ENCODE assay signal across 2 cellular contexts in the genomic region with DNA sequence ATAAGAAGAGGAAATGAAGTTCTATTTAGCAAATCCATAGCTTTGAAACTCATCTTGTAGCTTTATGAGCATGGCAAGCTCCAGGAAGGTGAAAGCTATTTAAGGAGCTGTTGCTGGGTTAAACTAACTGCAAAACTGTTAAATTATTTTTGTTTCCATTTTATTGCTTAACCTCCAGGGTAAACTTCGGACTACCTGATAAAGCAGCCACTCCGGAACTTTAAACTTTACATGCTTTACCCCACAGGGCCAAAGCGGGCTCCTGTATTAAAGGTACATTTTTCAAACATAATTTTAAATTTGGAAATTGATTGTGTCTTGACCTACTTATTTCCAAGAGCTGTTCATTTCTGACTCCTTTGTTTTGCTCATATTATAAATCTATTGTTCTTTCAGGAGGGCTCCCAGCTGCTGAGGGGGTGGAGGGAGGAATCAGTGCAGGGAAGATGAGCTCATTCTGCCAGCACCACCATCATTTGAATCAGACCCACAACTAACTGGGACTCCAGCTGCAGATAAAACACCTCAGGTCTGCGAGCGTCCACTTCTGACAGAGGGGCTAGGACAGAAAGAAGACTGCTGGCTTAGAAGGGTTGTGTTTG.
TF ChIP-seq lines count a peak whose summit lies in the region.

No MANE protein-coding gene starts in this region.

TF ChIP-seq in SK-N-SH, 30 proteins besides CTCF, POLR2A, EP300 and RAD21:
- TF ChIP-seq, protein P1, sequence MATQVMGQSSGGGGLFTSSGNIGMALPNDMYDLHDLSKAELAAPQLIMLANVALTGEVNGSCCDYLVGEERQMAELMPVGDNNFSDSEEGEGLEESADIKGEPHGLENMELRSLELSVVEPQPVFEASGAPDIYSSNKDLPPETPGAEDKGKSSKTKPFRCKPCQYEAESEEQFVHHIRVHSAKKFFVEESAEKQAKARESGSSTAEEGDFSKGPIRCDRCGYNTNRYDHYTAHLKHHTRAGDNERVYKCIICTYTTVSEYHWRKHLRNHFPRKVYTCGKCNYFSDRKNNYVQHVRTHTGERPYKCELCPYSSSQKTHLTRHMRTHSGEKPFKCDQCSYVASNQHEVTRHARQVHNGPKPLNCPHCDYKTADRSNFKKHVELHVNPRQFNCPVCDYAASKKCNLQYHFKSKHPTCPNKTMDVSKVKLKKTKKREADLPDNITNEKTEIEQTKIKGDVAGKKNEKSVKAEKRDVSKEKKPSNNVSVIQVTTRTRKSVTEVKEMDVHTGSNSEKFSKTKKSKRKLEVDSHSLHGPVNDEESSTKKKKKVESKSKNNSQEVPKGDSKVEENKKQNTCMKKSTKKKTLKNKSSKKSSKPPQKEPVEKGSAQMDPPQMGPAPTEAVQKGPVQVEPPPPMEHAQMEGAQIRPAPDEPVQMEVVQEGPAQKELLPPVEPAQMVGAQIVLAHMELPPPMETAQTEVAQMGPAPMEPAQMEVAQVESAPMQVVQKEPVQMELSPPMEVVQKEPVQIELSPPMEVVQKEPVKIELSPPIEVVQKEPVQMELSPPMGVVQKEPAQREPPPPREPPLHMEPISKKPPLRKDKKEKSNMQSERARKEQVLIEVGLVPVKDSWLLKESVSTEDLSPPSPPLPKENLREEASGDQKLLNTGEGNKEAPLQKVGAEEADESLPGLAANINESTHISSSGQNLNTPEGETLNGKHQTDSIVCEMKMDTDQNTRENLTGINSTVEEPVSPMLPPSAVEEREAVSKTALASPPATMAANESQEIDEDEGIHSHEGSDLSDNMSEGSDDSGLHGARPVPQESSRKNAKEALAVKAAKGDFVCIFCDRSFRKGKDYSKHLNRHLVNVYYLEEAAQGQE (IDR thresholded peaks at IDR 0.05; ENCODE audit: low read depth, low read length), result no peak
- TF ChIP-seq NFIC (IDR thresholded peaks at IDR 0.05; ENCODE audit: borderline replicate concordance) (no peak), JUND (IDR thresholded peaks at IDR 0.05) (no peak), GATA2 (CRISPR knock-in tag; IDR thresholded peaks at IDR 0.05) (no peak), TEAD4 (IDR thresholded peaks at IDR 0.05; ENCODE audit: borderline replicate concordance, insufficient read depth) (no peak), NRF1 (IDR thresholded peaks at IDR 0.05; ENCODE audit: low read depth, low read length) (no peak), POLR2AphosphoS5 (IDR thresholded peaks at IDR 0.05; ENCODE audit: low read depth, low read length) (no peak), GABPA (IDR thresholded peaks at IDR 0.05; ENCODE audit: low read depth) (no peak), RCOR1 (IDR thresholded peaks at IDR 0.05; ENCODE audit: low read length) (no peak), FOXJ3 (CRISPR knock-in tag; IDR thresholded peaks at IDR 0.05) (no peak), RFX5 (IDR thresholded peaks at IDR 0.05; ENCODE audit: low read length) (no peak), FOSL2 (IDR thresholded peaks at IDR 0.05; ENCODE audit: borderline replicate concordance, low read depth) (no peak)
- TF ChIP-seq, protein P2, sequence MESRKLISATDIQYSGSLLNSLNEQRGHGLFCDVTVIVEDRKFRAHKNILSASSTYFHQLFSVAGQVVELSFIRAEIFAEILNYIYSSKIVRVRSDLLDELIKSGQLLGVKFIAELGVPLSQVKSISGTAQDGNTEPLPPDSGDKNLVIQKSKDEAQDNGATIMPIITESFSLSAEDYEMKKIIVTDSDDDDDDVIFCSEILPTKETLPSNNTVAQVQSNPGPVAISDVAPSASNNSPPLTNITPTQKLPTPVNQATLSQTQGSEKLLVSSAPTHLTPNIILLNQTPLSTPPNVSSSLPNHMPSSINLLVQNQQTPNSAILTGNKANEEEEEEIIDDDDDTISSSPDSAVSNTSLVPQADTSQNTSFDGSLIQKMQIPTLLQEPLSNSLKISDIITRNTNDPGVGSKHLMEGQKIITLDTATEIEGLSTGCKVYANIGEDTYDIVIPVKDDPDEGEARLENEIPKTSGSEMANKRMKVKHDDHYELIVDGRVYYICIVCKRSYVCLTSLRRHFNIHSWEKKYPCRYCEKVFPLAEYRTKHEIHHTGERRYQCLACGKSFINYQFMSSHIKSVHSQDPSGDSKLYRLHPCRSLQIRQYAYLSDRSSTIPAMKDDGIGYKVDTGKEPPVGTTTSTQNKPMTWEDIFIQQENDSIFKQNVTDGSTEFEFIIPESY (IDR thresholded peaks at IDR 0.05; ENCODE audit: borderline replicate concordance, low read depth), result no peak
- TF ChIP-seq, protein P3, sequence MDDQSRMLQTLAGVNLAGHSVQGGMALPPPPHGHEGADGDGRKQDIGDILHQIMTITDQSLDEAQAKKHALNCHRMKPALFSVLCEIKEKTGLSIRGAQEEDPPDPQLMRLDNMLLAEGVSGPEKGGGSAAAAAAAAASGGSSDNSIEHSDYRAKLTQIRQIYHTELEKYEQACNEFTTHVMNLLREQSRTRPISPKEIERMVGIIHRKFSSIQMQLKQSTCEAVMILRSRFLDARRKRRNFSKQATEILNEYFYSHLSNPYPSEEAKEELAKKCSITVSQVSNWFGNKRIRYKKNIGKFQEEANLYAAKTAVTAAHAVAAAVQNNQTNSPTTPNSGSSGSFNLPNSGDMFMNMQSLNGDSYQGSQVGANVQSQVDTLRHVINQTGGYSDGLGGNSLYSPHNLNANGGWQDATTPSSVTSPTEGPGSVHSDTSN (IDR thresholded peaks at IDR 0.05), result no peak
- TF ChIP-seq, protein P4, sequence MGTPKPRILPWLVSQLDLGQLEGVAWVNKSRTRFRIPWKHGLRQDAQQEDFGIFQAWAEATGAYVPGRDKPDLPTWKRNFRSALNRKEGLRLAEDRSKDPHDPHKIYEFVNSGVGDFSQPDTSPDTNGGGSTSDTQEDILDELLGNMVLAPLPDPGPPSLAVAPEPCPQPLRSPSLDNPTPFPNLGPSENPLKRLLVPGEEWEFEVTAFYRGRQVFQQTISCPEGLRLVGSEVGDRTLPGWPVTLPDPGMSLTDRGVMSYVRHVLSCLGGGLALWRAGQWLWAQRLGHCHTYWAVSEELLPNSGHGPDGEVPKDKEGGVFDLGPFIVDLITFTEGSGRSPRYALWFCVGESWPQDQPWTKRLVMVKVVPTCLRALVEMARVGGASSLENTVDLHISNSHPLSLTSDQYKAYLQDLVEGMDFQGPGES (IDR thresholded peaks at IDR 0.05; ENCODE audit: low read depth, low read length), result no peak
- TF ChIP-seq, protein P5, sequence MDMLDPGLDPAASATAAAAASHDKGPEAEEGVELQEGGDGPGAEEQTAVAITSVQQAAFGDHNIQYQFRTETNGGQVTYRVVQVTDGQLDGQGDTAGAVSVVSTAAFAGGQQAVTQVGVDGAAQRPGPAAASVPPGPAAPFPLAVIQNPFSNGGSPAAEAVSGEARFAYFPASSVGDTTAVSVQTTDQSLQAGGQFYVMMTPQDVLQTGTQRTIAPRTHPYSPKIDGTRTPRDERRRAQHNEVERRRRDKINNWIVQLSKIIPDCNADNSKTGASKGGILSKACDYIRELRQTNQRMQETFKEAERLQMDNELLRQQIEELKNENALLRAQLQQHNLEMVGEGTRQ (IDR thresholded peaks at IDR 0.05; ENCODE audit: borderline replicate concordance, low read depth, low read length), result no peak

TF ChIP-seq in SK-N-SH treated with all-trans-retinoic acid at 6 μM for 48 hours, 23 proteins besides CTCF, POLR2A, EP300 and RAD21 (continued from another document):
- TF ChIP-seq, protein P6, sequence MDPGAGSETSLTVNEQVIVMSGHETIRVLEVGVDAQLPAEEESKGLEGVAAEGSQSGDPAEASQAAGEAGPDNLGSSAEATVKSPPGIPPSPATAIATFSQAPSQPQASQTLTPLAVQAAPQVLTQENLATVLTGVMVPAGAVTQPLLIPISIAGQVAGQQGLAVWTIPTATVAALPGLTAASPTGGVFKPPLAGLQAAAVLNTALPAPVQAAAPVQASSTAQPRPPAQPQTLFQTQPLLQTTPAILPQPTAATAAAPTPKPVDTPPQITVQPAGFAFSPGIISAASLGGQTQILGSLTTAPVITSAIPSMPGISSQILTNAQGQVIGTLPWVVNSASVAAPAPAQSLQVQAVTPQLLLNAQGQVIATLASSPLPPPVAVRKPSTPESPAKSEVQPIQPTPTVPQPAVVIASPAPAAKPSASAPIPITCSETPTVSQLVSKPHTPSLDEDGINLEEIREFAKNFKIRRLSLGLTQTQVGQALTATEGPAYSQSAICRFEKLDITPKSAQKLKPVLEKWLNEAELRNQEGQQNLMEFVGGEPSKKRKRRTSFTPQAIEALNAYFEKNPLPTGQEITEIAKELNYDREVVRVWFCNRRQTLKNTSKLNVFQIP (CRISPR knock-in tag; IDR thresholded peaks at IDR 0.05; ENCODE audit: borderline replicate concordance, low read depth), result no peak
- TF ChIP-seq OSR1 (CRISPR knock-in tag; IDR thresholded peaks at IDR 0.05), result no peak
- TF ChIP-seq, protein P7, sequence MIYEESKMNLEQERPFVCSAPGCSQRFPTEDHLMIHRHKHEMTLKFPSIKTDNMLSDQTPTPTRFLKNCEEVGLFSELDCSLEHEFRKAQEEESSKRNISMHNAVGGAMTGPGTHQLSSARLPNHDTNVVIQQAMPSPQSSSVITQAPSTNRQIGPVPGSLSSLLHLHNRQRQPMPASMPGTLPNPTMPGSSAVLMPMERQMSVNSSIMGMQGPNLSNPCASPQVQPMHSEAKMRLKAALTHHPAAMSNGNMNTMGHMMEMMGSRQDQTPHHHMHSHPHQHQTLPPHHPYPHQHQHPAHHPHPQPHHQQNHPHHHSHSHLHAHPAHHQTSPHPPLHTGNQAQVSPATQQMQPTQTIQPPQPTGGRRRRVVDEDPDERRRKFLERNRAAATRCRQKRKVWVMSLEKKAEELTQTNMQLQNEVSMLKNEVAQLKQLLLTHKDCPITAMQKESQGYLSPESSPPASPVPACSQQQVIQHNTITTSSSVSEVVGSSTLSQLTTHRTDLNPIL (CRISPR knock-in tag; IDR thresholded peaks at IDR 0.05; ENCODE audit: low read depth), result no peak
- no peak for TF ChIP-seq GLIS3 (CRISPR knock-in tag; IDR thresholded peaks at IDR 0.05)
- no peak for TF ChIP-seq ZFP30 (CRISPR knock-in tag; IDR thresholded peaks at IDR 0.05)
- no peak for TF ChIP-seq SNAI2 (CRISPR knock-in tag; IDR thresholded peaks at IDR 0.05)
- no peak for TF ChIP-seq TOX (CRISPR knock-in tag; IDR thresholded peaks at IDR 0.05; ENCODE audit: borderline replicate concordance)
- no peak for TF ChIP-seq ARNTL (CRISPR knock-in tag; IDR thresholded peaks at IDR 0.05; ENCODE audit: borderline replicate concordance, low read depth)
- no peak for TF ChIP-seq PPARA (CRISPR knock-in tag; IDR thresholded peaks at IDR 0.05; ENCODE audit: borderline replicate concordance)
- no peak for TF ChIP-seq ESRRG (CRISPR knock-in tag; IDR thresholded peaks at IDR 0.05)
- TF ChIP-seq BACH2 (CRISPR knock-in tag; IDR thresholded peaks at IDR 0.05; ENCODE audit: borderline replicate concordance), result no peak
- no peak for TF ChIP-seq ZNF8 (CRISPR knock-in tag; IDR thresholded peaks at IDR 0.05)
